In genomic region chr22:44648821-44649566, GRCh38 we compare ENCODE assay signal across 13 cellular contexts. TPM values are rescaled to one million over a fixed set of nuclear protein-coding genes. Genes with fewer than 3 reads are reported as not detected.
DNase-seq lines count a peak whose midpoint lies in the region; ATAC-seq, FAIRE-seq and TF ChIP-seq lines count a peak whose summit lies in the region.
"Had no signal": no experiment of that assay in that cellular context is flagged by ENCODE, and none has a peak within 500 bp of the region (broad histone marks: within the 10 kb centered on the region; RNA-seq: fewer than 3 reads in every experiment).

No MANE protein-coding gene starts in this region.

- peak overlapping the region; percentile 84 for H2BK5ac ChIP-seq in IMR-90 (ENCODE audit: low read depth, low read length, poor library complexity, severe bottlenecking)

- BruUV-seq in IMR-90 (replicated peaks; lab: Mats Ljungman, UMichigan) (no TSS peak), HepG2 (replicated peaks; lab: Mats Ljungman, UMichigan) (no TSS peak)

- in situ Hi-C loops in IMR-90 (cut with MboI; ENCODE audit: low sequenced_read_pairs) (loop anchor here (25.0 kb wide), 1 partner anchor 1262 kb away; no protein-coding TSS in a partner anchor), HepG2 (cut with HindIII; ENCODE audit: extremely low pct_ligation_motif_present, low pct_unique_long_range_greater_than_20kb) (loop anchor here (25.0 kb wide), 1 partner anchor 762 kb away; the partner anchor contains the start of gene PNPLA5)

- dilution Hi-C loops in IMR-90 (cut with HindIII; ENCODE audit: low sequenced_read_pairs, unreplicated experiment): no loop called here

- TF ChIP-seq EP300 in HepG2 (IDR thresholded peaks at IDR 0.05; ENCODE audit: low read depth in 2 of 2, low read length in 2 of 2) (no peak), HepG2 (CRISPR knock-in tag; IDR thresholded peaks at IDR 0.05; ENCODE audit: borderline replicate concordance) (no peak)

- H2BK20ac ChIP-seq in IMR-90 (ENCODE audit: low read depth, low read length): peak overlapping the region; percentile 73

- peak overlapping the region in 1 of 2 donors; percentile 37 for H3K27ac Mint-ChIP-seq in stimulated activated naive CD8-positive, alpha-beta T cell treated with anti-CD3 and anti-CD28 coated beads, Interleukin-15, amount 100 ng/mL, for 72 hours
- no peak overlapping the region for H3K27ac Mint-ChIP-seq in effector memory CD8-positive, alpha-beta T cell
- H3K27ac Mint-ChIP-seq in natural killer cell: no peak overlapping the region
- H3K27ac Mint-ChIP-seq: T-cell had no signal

- peak overlapping the region; percentile 76 for H3K14ac ChIP-seq in IMR-90 (replicated peaks; ENCODE audit: low read depth, low read length)

- H3K23ac ChIP-seq in IMR-90 (ENCODE audit: low read depth, low read length): peak overlapping the region; percentile 55

- H3K18ac ChIP-seq in IMR-90 (ENCODE audit: low read depth, low read length): peak overlapping the region; percentile 68

- H4K20me1 ChIP-seq in IMR-90 (ENCODE audit: insufficient read depth, low read length) (no peaks in the 10 kb centered on the region), HepG2 (ENCODE audit: insufficient read depth, low read length) (no peaks in the 10 kb centered on the region)

- H3K4me1 Mint-ChIP-seq in stimulated activated naive CD8-positive, alpha-beta T cell treated with anti-CD3 and anti-CD28 coated beads, Interleukin-15, amount 100 ng/mL, for 72 hours: no peaks in the 10 kb centered on the region
- peaks cover 0 to 4% of the 10 kb centered on the region in 2 donors for H3K4me1 Mint-ChIP-seq in effector memory CD8-positive, alpha-beta T cell (ENCODE audit: low read depth in 2 of 2)
- H3K4me1 Mint-ChIP-seq in natural killer cell: peaks cover 0 to 15% of the 10 kb centered on the region in 2 donors
- H3K4me1 Mint-ChIP-seq: T-cell had no signal

- H3K4me2 ChIP-seq in IMR-90 (ENCODE audit: low read depth, low read length): peak overlapping the region; percentile 49
- peak overlapping the region; percentile 44; the same call in 1 of the 2 replicates for H3K4me2 ChIP-seq in HepG2 (ENCODE audit: low read depth, low read length)

- H3K9me1 ChIP-seq in IMR-90 (ENCODE audit: insufficient read depth, low read length): peaks cover 9% of the 10 kb centered on the region

- H3K9me3 ChIP-seq in IMR-90 (ENCODE audit: control insufficient read depth, insufficient read depth, low read length): no peaks in the 10 kb centered on the region
- no peaks in the 10 kb centered on the region for H3K9me3 ChIP-seq in duodenal mucosa (ENCODE audit: control insufficient read depth in 1 of 2, low read length in 2 of 2)
- no peaks in the 10 kb centered on the region for H3K9me3 ChIP-seq in HepG2 (ENCODE audit: low read length)

- 28% methylated on average over 7 of the region's 20 CpGs; no CpG with 5 or more reads in 1 of the 2 experiments for WGBS in IMR-90 (ENCODE audit: extremely low coverage in 2 of 2, insufficient read length in 1 of 2), 2 experiments
- WGBS in HepG2 (ENCODE audit: low lambda C conversion rate): 27% methylated on average over 19 of the region's 20 CpGs

- H3K36me3 Mint-ChIP-seq in effector memory CD8-positive, alpha-beta T cell (ENCODE audit: insufficient read depth): peaks cover 7% of the 10 kb centered on the region
- H3K36me3 Mint-ChIP-seq in natural killer cell: no peaks in the 10 kb centered on the region
- H3K36me3 Mint-ChIP-seq: T-cell had no signal

- no peak for TF ChIP-seq RAD21 in IMR-90 (IDR thresholded peaks at IDR 0.05; ENCODE audit: low read length)
- TF ChIP-seq RAD21 in HepG2 (CRISPR knock-in tag; IDR thresholded peaks at IDR 0.05): no peak

- peak overlapping the region; percentile 92 for H2AFZ ChIP-seq in IMR-90 (replicated peaks; ENCODE audit: low read length, poor library complexity)
- no peak overlapping the region for H2AFZ ChIP-seq in HepG2 (ENCODE audit: low read length)

- H2AK9ac ChIP-seq in IMR-90 (replicated peaks; ENCODE audit: low read depth, low read length, poor library complexity): peak overlapping the region; percentile 71

- H3K9ac ChIP-seq in IMR-90 (ENCODE audit: low read depth, low read length) (peak overlapping the region; percentile 54), duodenal mucosa (ENCODE audit: low read depth in 1 of 2, low read length in 2 of 2) (no peak overlapping the region), HepG2 (ENCODE audit: insufficient read depth, low read depth, low read length) (no peak overlapping the region)

- TF ChIP-seq CTCF in IMR-90 (conservative IDR thresholded peaks at IDR 0.05; ENCODE audit: low read depth, low read length) (no peak), HepG2 (CRISPR knock-in tag; IDR thresholded peaks at IDR 0.05) (no peak), natural killer cell (IDR thresholded peaks at IDR 0.05) (no peak)

- H3K4me3 ChIP-seq in IMR-90 (ENCODE audit: insufficient read depth, low read depth, low read length): no peak overlapping the region
- no peak overlapping the region for H3K4me3 ChIP-seq in duodenal mucosa (ENCODE audit: low read depth in 1 of 2, low read length in 2 of 2)
- no peak overlapping the region; a peak in 1 of 6 replicates for H3K4me3 ChIP-seq in HepG2 (replicated peaks in 1 of 3; ENCODE audit: insufficient read depth in 1 of 3, low read depth in 2 of 3, low read length in 3 of 3)

- H3K27me3 ChIP-seq in IMR-90 (ENCODE audit: control insufficient read depth, insufficient read depth, low read length) (0 out of 2 replicates have a peak, but pooled peaks cover 2% of the 10 kb centered on the region), duodenal mucosa (ENCODE audit: control insufficient read depth in 1 of 2, insufficient read depth in 2 of 2, low read length in 2 of 2) (no peaks in the 10 kb centered on the region), HepG2 (ENCODE audit: control insufficient read depth in 1 of 2, insufficient read depth in 2 of 2, low read length in 2 of 2) (peaks cover 0 to 8% of the 10 kb centered on the region in 2 experiments; a peak in 3 of 5 replicates)

- no peaks in the 10 kb centered on the region for H3K79me2 ChIP-seq in HepG2 (ENCODE audit: insufficient read depth, low read length)

- peak overlapping the region; percentile 40; the same call in 1 of the 2 replicates for H3K56ac ChIP-seq in IMR-90 (ENCODE audit: extremely low read depth, insufficient read depth, low read length)

- peak overlapping the region; percentile 88 for H2AK5ac ChIP-seq in IMR-90 (ENCODE audit: low read depth, low read length)

- H3K36me3 ChIP-seq in IMR-90 (ENCODE audit: control insufficient read depth, insufficient read depth, low read length) (no peaks in the 10 kb centered on the region), duodenal mucosa (ENCODE audit: control insufficient read depth in 1 of 2, insufficient read depth in 2 of 2, low read length in 2 of 2) (no peaks in the 10 kb centered on the region), HepG2 (replicated peaks in 1 of 2; ENCODE audit: control insufficient read depth in 1 of 2, insufficient read depth in 2 of 2, low read length in 2 of 2) (no peaks in the 10 kb centered on the region)

- peak overlapping the region; percentile 59; the same call in 2 of the 3 replicates for H2BK15ac ChIP-seq in IMR-90 (ENCODE audit: low read depth, low read length)

- H3K4ac ChIP-seq in IMR-90 (ENCODE audit: low read depth, low read length): peak overlapping the region; percentile 91

- peak overlapping the region; percentile 95 for H3K27ac ChIP-seq in IMR-90 (ENCODE audit: insufficient read depth, low read length)
- peak overlapping the region; percentile 50 for H3K27ac ChIP-seq in duodenal mucosa (ENCODE audit: low read depth, low read length)
- H3K27ac ChIP-seq in HepG2 (ENCODE audit: extremely low read length, insufficient read depth, low read length): no peak overlapping the region

- TF ChIP-seq POLR2A in IMR-90 (IDR thresholded peaks at IDR 0.05; ENCODE audit: low read depth, low read length) (peak; percentile 46; the same call in 1 of the 2 replicates), HepG2 (IDR thresholded peaks at IDR 0.05; ENCODE audit: insufficient read depth in 1 of 2, low read depth in 2 of 2, low read length in 2 of 2) (no peak)

- no peaks in the 10 kb centered on the region for H3K79me1 ChIP-seq in IMR-90 (ENCODE audit: low read depth in 1 of 2, low read length in 2 of 2)

- ATAC-seq in IMR-90 (ENCODE audit: low read depth) (peak; percentile 94), HepG2 (peak; percentile 29; the same call in 1 of the 3 replicates), GM21717 (IDR thresholded peaks at IDR 0.05; ENCODE audit: unreplicated experiment) (no peak), natural killer cell (no peak)
- ATAC-seq in stimulated activated naive CD8-positive, alpha-beta T cell treated with anti-CD3 and anti-CD28 coated beads, Interleukin-15, amount 100 ng/mL, for 72 hours: no peak
- no peak for ATAC-seq in effector memory CD8-positive, alpha-beta T cell (replicated peaks)
- ATAC-seq: T-cell had no signal

- H4K91ac ChIP-seq in IMR-90 (ENCODE audit: insufficient read depth, low read depth, low read length): peak overlapping the region; percentile 96

- peak overlapping the region; percentile 95 to 98 for H4K8ac ChIP-seq in IMR-90 (ENCODE audit: low read depth in 2 of 2, low read length in 2 of 2)

- H4K5ac ChIP-seq in IMR-90 (ENCODE audit: low read depth, low read length): peak overlapping the region; percentile 91

- no peaks in the 10 kb centered on the region for H3K27me3 Mint-ChIP-seq in stimulated activated naive CD8-positive, alpha-beta T cell treated with anti-CD3 and anti-CD28 coated beads, Interleukin-15, amount 100 ng/mL, for 72 hours
- peaks cover 0 to 7% of the 10 kb centered on the region in 2 donors for H3K27me3 Mint-ChIP-seq in effector memory CD8-positive, alpha-beta T cell
- peaks cover 0 to 3% of the 10 kb centered on the region in 2 donors for H3K27me3 Mint-ChIP-seq in natural killer cell (ENCODE audit: low read depth in 2 of 2)
- H3K27me3 Mint-ChIP-seq: T-cell had no signal

- POLR2A ChIA-PET in IMR-90 (lab: Charles Lee; ENCODE audit: unreplicated experiment): no interaction called here
- POLR2A ChIA-PET in HepG2 (lab: Yijun Ruan, JAX): no interaction called here

- no peaks in the 10 kb centered on the region for H3K9me3 Mint-ChIP-seq in stimulated activated naive CD8-positive, alpha-beta T cell treated with anti-CD3 and anti-CD28 coated beads, Interleukin-15, amount 100 ng/mL, for 72 hours
- no peaks in the 10 kb centered on the region for H3K9me3 Mint-ChIP-seq in effector memory CD8-positive, alpha-beta T cell
- H3K9me3 Mint-ChIP-seq in natural killer cell: no peaks in the 10 kb centered on the region
- H3K9me3 Mint-ChIP-seq: T-cell had no signal

- intact Hi-C loops in IMR-90 (cut with micrococcal nuclease): no loop called here
- intact Hi-C loops in HepG2 (cut with micrococcal nuclease; ENCODE audit: unreplicated experiment): no loop called here
- intact Hi-C loops in natural killer cell (cut with micrococcal nuclease): no loop called here

- H3K4me1 ChIP-seq in IMR-90 (ENCODE audit: control insufficient read depth, insufficient read depth, low read length) (peaks cover 12% of the 10 kb centered on the region), duodenal mucosa (ENCODE audit: control insufficient read depth in 1 of 2, insufficient read depth in 2 of 2, low read length in 2 of 2) (no peaks in the 10 kb centered on the region), HepG2 (ENCODE audit: insufficient read depth, low read length) (peaks cover 34% of the 10 kb centered on the region)

- DNase-seq in IMR-90: peak; percentile 98
- no peak for DNase-seq in HepG2 (ENCODE audit: low spot score)
- peak; percentile 74 for DNase-seq in stromal cell of bone marrow (ENCODE audit: low read depth)
- no peak for DNase-seq in stimulated activated naive CD8-positive, alpha-beta T cell treated with anti-CD3 and anti-CD28 coated beads, Interleukin-15, amount 100 ng/mL, for 72 hours
- no peak for DNase-seq in effector memory CD8-positive, alpha-beta T cell
- no peak for DNase-seq in natural killer cell
- DNase-seq: central memory CD4-positive, alpha-beta T cell; NCI-H524; small intestine; T-cell had no signal

- no peak overlapping the region for H3K4me3 Mint-ChIP-seq in stimulated activated naive CD8-positive, alpha-beta T cell treated with anti-CD3 and anti-CD28 coated beads, Interleukin-15, amount 100 ng/mL, for 72 hours
- H3K4me3 Mint-ChIP-seq in effector memory CD8-positive, alpha-beta T cell: no peak overlapping the region
- no peak overlapping the region for H3K4me3 Mint-ChIP-seq in natural killer cell
- H3K4me3 Mint-ChIP-seq: T-cell had no signal

- CTCF ChIA-PET in IMR-90 (lab: Yijun Ruan, JAX) (no interaction called here), HepG2 (lab: Yijun Ruan, JAX; ENCODE audit: low intra/inter-chr PET ratio, low total read pairs) (no interaction called here)

- FAIRE-seq in HepG2 (lab: Jason Lieb, UNC): no peak
- FAIRE-seq: HTR-8/SVneo, small intestine had no signal

- H2BK120ac ChIP-seq in IMR-90 (ENCODE audit: low read depth, low read length): peak overlapping the region; percentile 91

RNA-seq across cellular contexts. Expression of gene PRR5, which starts 53.0 kb away (rescaled TPM):
- total RNA-seq in IMR-90 (2012; rRNA removed) (7.5 and 8.1 TPM in 2 replicates), HepG2 (2016; rRNA removed; fragmentation: Illumina TruSeq; extraction: Trizol) (19.4 and 27.5 TPM in 2 replicates), natural killer cell (100 to 1,000 TPM in 1 of 3 donors, 10 to 100 TPM in 2; 92.6 to 133 (median 93.4) TPM)
- polyA plus RNA-seq in IMR-90 (2012; rRNA removed) (23.1 and 24.3 TPM in 2 replicates), HepG2 (2011; rRNA removed) (11.6 and 14.2 TPM in 2 replicates)
- 17.7 and 39.4 TPM in 2 replicates for polyA plus RNA-seq in IMR-90 (2012; cell fraction: cytosol; rRNA removed)
- 39.7 and 77.7 TPM in 2 replicates for polyA plus RNA-seq in IMR-90 (2012; cell fraction: nucleus; rRNA removed; ENCODE audit: low replicate concordance)
- 11.8 and 14.1 TPM in 2 replicates for total RNA-seq in HepG2 (2016; cell fraction: cytosol; rRNA removed; fragmentation: Illumina TruSeq; extraction: Trizol; ENCODE audit: low read depth)
- 18.0 and 27.8 TPM in 2 replicates for total RNA-seq in HepG2 (2016; cell fraction: insoluble cytoplasmic fraction; rRNA removed; fragmentation: Illumina TruSeq; extraction: Trizol)
- total RNA-seq in HepG2 (2016; cell fraction: membrane; rRNA removed; fragmentation: Illumina TruSeq; extraction: Trizol): 20.5 and 24.3 TPM in 2 replicates
- 29.0 and 30.8 TPM in 2 replicates for total RNA-seq in HepG2 (2016; cell fraction: nucleus; rRNA removed; fragmentation: Illumina TruSeq; extraction: Trizol)
- polyA plus RNA-seq in HepG2 (2011; cell fraction: cytosol; rRNA removed): 10.6 and 15.7 TPM in 2 replicates
- polyA plus RNA-seq in HepG2 (2011; cell fraction: nucleus; rRNA removed): 37.8 and 39.5 TPM in 2 replicates
- 9.0 and 15.0 TPM in 2 replicates for polyA plus RNA-seq in HepG2 (2012)
- polyA plus RNA-seq in HepG2 (2016; cell fraction: cytosol; fragmentation: Illumina TruSeq; extraction: Trizol; ENCODE audit: low read depth): 15.7 and 19.9 TPM in 2 replicates
- polyA plus RNA-seq in HepG2 (2016; cell fraction: insoluble cytoplasmic fraction; fragmentation: Illumina TruSeq; extraction: Trizol; ENCODE audit: low read depth): 27.0 and 28.3 TPM in 2 replicates
- polyA plus RNA-seq in HepG2 (2016; cell fraction: membrane; fragmentation: Illumina TruSeq; extraction: Trizol; ENCODE audit: low read depth): 23.3 and 25.4 TPM in 2 replicates
- polyA plus RNA-seq in HepG2 (2016; cell fraction: nucleus; fragmentation: Illumina TruSeq; extraction: Trizol; ENCODE audit: insufficient read depth, low read depth): 52.2 and 53.0 TPM in 2 replicates
- 23.9 and 28.6 TPM in 2 replicates for polyA minus RNA-seq in HepG2 (2011; rRNA and poly(A)+ RNA removed; ENCODE audit: low replicate concordance)
- polyA minus RNA-seq in HepG2 (2011; cell fraction: cytosol; rRNA and poly(A)+ RNA removed): 6.8 and 9.5 TPM in 2 replicates
- polyA minus RNA-seq in HepG2 (2011; cell fraction: nucleus; rRNA and poly(A)+ RNA removed): 24.1 and 24.2 TPM in 2 replicates

Comparison
In these comparisons a context has a peak if more than half of its experiments do, and no peak if none do; other contexts are left out.
1. ATAC-seq: peak in IMR-90 (single experiment) and HepG2 (single experiment); none in GM21717 (single experiment), stimulated activated naive CD8-positive, alpha-beta T cell treated with anti-CD3 and anti-CD28 coated beads, Interleukin-15, amount 100 ng/mL, for 72 hours (single experiment), effector memory CD8-positive, alpha-beta T cell (single experiment) and natural killer cell (0 of 3).
2. DNase-seq: peak in IMR-90 (single experiment) and stromal cell of bone marrow (single experiment); none in HepG2 (single experiment), stimulated activated naive CD8-positive, alpha-beta T cell treated with anti-CD3 and anti-CD28 coated beads, Interleukin-15, amount 100 ng/mL, for 72 hours (0 of 2), effector memory CD8-positive, alpha-beta T cell (0 of 3) and natural killer cell (single experiment).